Comparison of ENCODE assay signal across 10 cellular contexts in genomic region chr15:68580026-68580882, GRCh38. TPM values are rescaled to one million over a fixed set of nuclear protein-coding genes. Genes with fewer than 3 reads are reported as not detected.
DNase-seq lines count a peak whose midpoint lies in the region; ATAC-seq and TF ChIP-seq lines count a peak whose summit lies in the region.
"Had no signal": no experiment of that assay in that cellular context is flagged by ENCODE, and none has a peak within 500 bp of the region (broad histone marks: within the 10 kb centered on the region; RNA-seq: fewer than 3 reads in every experiment).

No MANE protein-coding gene starts in this region.

- peak overlapping the region; percentile 67 to 84 (median 77) for H3K27ac ChIP-seq in esophagus muscularis mucosa (replicated peaks in 1 of 4)
- H3K27ac ChIP-seq in vagina: peak overlapping the region; percentile 67
- H3K27ac ChIP-seq: epithelial cell of prostate, RWPE1 had no signal

- peaks cover 42% of the 10 kb centered on the region for H3K27me3 Mint-ChIP-seq in stimulated activated naive CD8-positive, alpha-beta T cell treated with anti-CD3 and anti-CD28 coated beads, Interleukin-15, Interleukin-2, amounts not matched to agents 100 ng/mL and 50 ng/mL, for 24 hours
- H3K27me3 Mint-ChIP-seq in nephron (ENCODE audit: low read depth): peaks cover 34% of the 10 kb centered on the region

- H3K27ac Mint-ChIP-seq in stimulated activated naive CD8-positive, alpha-beta T cell treated with anti-CD3 and anti-CD28 coated beads, Interleukin-15, Interleukin-2, amounts not matched to agents 100 ng/mL and 50 ng/mL, for 24 hours: no peak overlapping the region
- peak overlapping the region; percentile 72 to 94 (median 87) for H3K27ac Mint-ChIP-seq in nephron

- TF ChIP-seq CTCF in esophagus muscularis mucosa (IDR thresholded peaks at IDR 0.05) (no peak), nephron (IDR thresholded peaks at IDR 0.05; ENCODE audit: unreplicated experiment in 3 of 3) (no peak), vagina (IDR thresholded peaks at IDR 0.05) (no peak)

- no peak for TF ChIP-seq POLR2A in esophagus muscularis mucosa (IDR thresholded peaks at IDR 0.05; ENCODE audit: low read depth)
- no peak for TF ChIP-seq POLR2A in vagina (IDR thresholded peaks at IDR 0.05)

- WGBS in esophagus muscularis mucosa: 78% methylated on average over 10 of the region's 11 CpGs

- H3K4me1 Mint-ChIP-seq in stimulated activated naive CD8-positive, alpha-beta T cell treated with anti-CD3 and anti-CD28 coated beads, Interleukin-15, Interleukin-2, amounts not matched to agents 100 ng/mL and 50 ng/mL, for 24 hours (ENCODE audit: low read depth): peaks cover 23% of the 10 kb centered on the region
- peaks cover 48% of the 10 kb centered on the region for H3K4me1 Mint-ChIP-seq in nephron

- no peak for TF ChIP-seq EP300 in esophagus muscularis mucosa (IDR thresholded peaks at IDR 0.05)

- H3K4me3 ChIP-seq in esophagus muscularis mucosa (peak overlapping the region; percentile 66 to 83 (median 70)), vagina (no peak overlapping the region)

- H3K4me1 ChIP-seq in esophagus muscularis mucosa: peaks cover 31 to 47% (median 44%) of the 10 kb centered on the region in 4 donors
- peaks cover 26% of the 10 kb centered on the region for H3K4me1 ChIP-seq in vagina

- intact Hi-C loops in esophagus muscularis mucosa (cut with DNase I) (loop anchor here (10.0 kb wide), 1 partner anchor 55 kb away; no protein-coding TSS in a partner anchor), vagina (cut with DNase I) (loop anchor here (5.0 kb wide), 1 partner anchor 57 kb away; no protein-coding TSS in a partner anchor)

- H3K36me3 ChIP-seq in esophagus muscularis mucosa (no peaks in the 10 kb centered on the region), vagina (no peaks in the 10 kb centered on the region)

- H3K36me3 Mint-ChIP-seq in stimulated activated naive CD8-positive, alpha-beta T cell treated with anti-CD3 and anti-CD28 coated beads, Interleukin-15, Interleukin-2, amounts not matched to agents 100 ng/mL and 50 ng/mL, for 24 hours (ENCODE audit: low read depth): no peaks in the 10 kb centered on the region
- H3K36me3 Mint-ChIP-seq in nephron (ENCODE audit: low read depth): no peaks in the 10 kb centered on the region

- no peaks in the 10 kb centered on the region for H3K9me3 ChIP-seq in esophagus muscularis mucosa
- no peaks in the 10 kb centered on the region for H3K9me3 ChIP-seq in vagina

- peaks cover 0 to 48% (median 21%) of the 10 kb centered on the region in 4 donors for H3K27me3 ChIP-seq in esophagus muscularis mucosa
- H3K27me3 ChIP-seq in vagina: no peaks in the 10 kb centered on the region

- no peak for ATAC-seq in stimulated activated naive CD8-positive, alpha-beta T cell treated with anti-CD3 and anti-CD28 coated beads, Interleukin-15, Interleukin-2, amounts not matched to agents 100 U/mL and 50 U/mL, for 24 hours
- ATAC-seq in HG03565 (IDR thresholded peaks at IDR 0.05; ENCODE audit: unreplicated experiment): no peak

- peak overlapping the region; percentile 51 for H3K4me3 Mint-ChIP-seq in stimulated activated naive CD8-positive, alpha-beta T cell treated with anti-CD3 and anti-CD28 coated beads, Interleukin-15, Interleukin-2, amounts not matched to agents 100 ng/mL and 50 ng/mL, for 24 hours
- H3K4me3 Mint-ChIP-seq in nephron: peak overlapping the region; percentile 83 to 91 (median 84)

- no peak for DNase-seq in stimulated activated naive CD8-positive, alpha-beta T cell treated with anti-CD3 and anti-CD28 coated beads, Interleukin-15, Interleukin-2, amounts not matched to agents 100 U/mL and 50 U/mL, for 24 hours
- DNase-seq in esophagus muscularis mucosa (ENCODE audit: extremely low spot score) (no peak), vagina (ENCODE audit: extremely low spot score in 2 of 2) (no peak), middle frontal gyrus (ENCODE audit: extremely low spot score, low spot score) (no peak), kidney tubule cell (ENCODE audit: low spot score) (no peak)

- no peaks in the 10 kb centered on the region for H3K9me3 Mint-ChIP-seq in stimulated activated naive CD8-positive, alpha-beta T cell treated with anti-CD3 and anti-CD28 coated beads, Interleukin-15, Interleukin-2, amounts not matched to agents 100 ng/mL and 50 ng/mL, for 24 hours
- H3K9me3 Mint-ChIP-seq in nephron: no peaks in the 10 kb centered on the region

RNA-seq across cellular contexts. Expression of gene CORO2B, which starts 1.5 kb away (rescaled TPM):
- total RNA-seq in esophagus muscularis mucosa (10 to 100 TPM in 1 of 4 donors, 1 to 10 TPM in 3; 5.8 to 12.2 (median 7.5) TPM), vagina (4.7 TPM)

Comparison
In these comparisons a context has a peak if more than half of its experiments do, and no peak if none do; other contexts are left out.
1. H3K4me3 ChIP-seq: peak in esophagus muscularis mucosa (4 of 4); none in vagina (0 of 2).